Comparison of ENCODE assay signal across 11 cellular contexts in genomic region chr11:68331338-68331947, GRCh38. TPM values are rescaled to one million over a fixed set of nuclear protein-coding genes. Genes with fewer than 3 reads are reported as not detected.
DNase-seq lines count a peak whose midpoint lies in the region; ATAC-seq and TF ChIP-seq lines count a peak whose summit lies in the region.
"Had no signal": no experiment of that assay in that cellular context is flagged by ENCODE, and none has a peak within 500 bp of the region (broad histone marks: within the 10 kb centered on the region; RNA-seq: fewer than 3 reads in every experiment).

No MANE protein-coding gene starts in this region.

- H3K9me3 ChIP-seq in body of pancreas: no peaks in the 10 kb centered on the region
- no peaks in the 10 kb centered on the region for H3K9me3 ChIP-seq in mucosa of descending colon
- H3K9me3 ChIP-seq in tibial nerve: no peaks in the 10 kb centered on the region
- no peaks in the 10 kb centered on the region for H3K9me3 ChIP-seq in testis

- 42 to 50% methylated on average over 13 to 14 of the region's 14 CpGs for WGBS in body of pancreas, 2 donors
- 50 to 62% methylated on average over 13 to 14 of the region's 14 CpGs for WGBS in tibial nerve, 2 donors
- WGBS in testis, 2 donors: 43 to 62% methylated on average over 14 of the region's 14 CpGs

- H3K4me3 ChIP-seq in body of pancreas (no peak overlapping the region), mucosa of descending colon (no peak overlapping the region), tibial nerve (no peak overlapping the region), testis (no peak overlapping the region)
- H3K4me3 ChIP-seq: SK-N-MC had no signal

- TF ChIP-seq POLR2A in body of pancreas (IDR thresholded peaks at IDR 0.05) (peak in 1 of 3 donors; percentile 19), tibial nerve (IDR thresholded peaks at IDR 0.05) (no peak), testis (IDR thresholded peaks at IDR 0.05) (no peak)

- no peaks in the 10 kb centered on the region for H3K27me3 ChIP-seq in body of pancreas
- H3K27me3 ChIP-seq in tibial nerve: no peaks in the 10 kb centered on the region
- H3K27me3 ChIP-seq in testis: no peaks in the 10 kb centered on the region

- no peaks in the 10 kb centered on the region for H3K36me3 ChIP-seq in body of pancreas (replicated peaks in 1 of 2; ENCODE audit: insufficient read depth in 1 of 2, low read depth in 2 of 2)
- no peaks in the 10 kb centered on the region for H3K36me3 ChIP-seq in mucosa of descending colon (ENCODE audit: low read depth)
- H3K36me3 ChIP-seq in tibial nerve: no peaks in the 10 kb centered on the region
- H3K36me3 ChIP-seq in testis (ENCODE audit: low read depth, missing control alignments): no peaks in the 10 kb centered on the region

- H3K4me1 ChIP-seq in body of pancreas (peaks cover 50% of the 10 kb centered on the region), mucosa of descending colon (ENCODE audit: low read depth) (peaks cover 32% of the 10 kb centered on the region), tibial nerve (peaks cover 4 to 67% (median 47%) of the 10 kb centered on the region in 4 donors), testis (peaks cover 31% of the 10 kb centered on the region)

- TF ChIP-seq EP300 in tibial nerve (IDR thresholded peaks at IDR 0.05): no peak

- no peak for TF ChIP-seq CTCF in body of pancreas (IDR thresholded peaks at IDR 0.05)
- TF ChIP-seq CTCF in mucosa of descending colon (IDR thresholded peaks at IDR 0.05): no peak
- no peak for TF ChIP-seq CTCF in tibial nerve (IDR thresholded peaks at IDR 0.05)
- TF ChIP-seq CTCF in testis (IDR thresholded peaks at IDR 0.05): no peak

- intact Hi-C loops in body of pancreas (cut with DNase I): no loop called here
- intact Hi-C loops in mucosa of descending colon (cut with DNase I, micrococcal nuclease): no loop called here
- intact Hi-C loops in testis (cut with DNase I; ENCODE audit: low total_unique reads): no loop called here

- DNase-seq in activated T-cell treated with anti-CD3 and anti-CD28 coated beads, Interleukin-2, amount 50 U/mL, for 1 hour: peak; percentile 29
- DNase-seq in activated T-cell treated with anti-CD3 and anti-CD28 coated beads for 4 hours (no peak), body of pancreas (peak in 1 of 4 donors; percentile 32), mucosa of descending colon (peak in 2 of 3 donors; percentile 55 to 64), tibial nerve (ENCODE audit: low spot score in 2 of 2) (no peak), ureter (ENCODE audit: low spot score) (no peak), testis (no peak), A172 (ENCODE audit: low spot score) (no peak)
- DNase-seq: NCI-H1436; stimulated activated CD4-positive, alpha-beta T cell treated with anti-CD3 and anti-CD28 coated beads, Interleukin-2, amount 100 ng/mL, for 24 hours had no signal

- no peak for ATAC-seq in body of pancreas
- ATAC-seq in mucosa of descending colon: peak; percentile 72

- H3K27ac ChIP-seq in body of pancreas (peak overlapping the region in 3 of 4 donors; percentile 64 to 81 (median 72)), tibial nerve (peak overlapping the region in 3 of 4 donors; percentile 40 to 68 (median 47)), testis (no peak overlapping the region)
- H3K27ac ChIP-seq: SK-N-MC had no signal

RNA-seq across cellular contexts. Expression of gene LRP5, which starts 19.1 kb away (rescaled TPM):
- 10 to 100 TPM; 43.3 to 63.6 TPM for total RNA-seq in body of pancreas
- total RNA-seq in mucosa of descending colon: 100 to 1,000 TPM in 2 of 3 donors, 10 to 100 TPM in 1; 83.7 to 113 (median 103) TPM
- 10 to 100 TPM; 22.3 to 43.2 (median 33.8) TPM for total RNA-seq in tibial nerve
- total RNA-seq in ureter: 82.4 TPM
- 10 to 100 TPM; 20.6 to 21.3 TPM for total RNA-seq in testis
- 15.7 TPM for polyA plus RNA-seq in testis (ENCODE audit: insufficient read depth, low read depth, low replicate concordance)
- total RNA-seq in A172 (2014; rRNA removed; shearing (Covaris generic)): 13.2 and 13.7 TPM in 2 replicates

RNA-seq across cellular contexts. Expression of gene C11orf24, which starts 59.7 kb away (rescaled TPM):
- total RNA-seq in body of pancreas (10 to 100 TPM in 1 of 2 donors, 1 to 10 TPM in 1; 8.2 to 14.3 TPM), mucosa of descending colon (10 to 100 TPM; 51.8 to 83.2 (median 53.2) TPM), tibial nerve (10 to 100 TPM; 33.3 to 59.4 (median 41.2) TPM), ureter (37.1 TPM), testis (10 to 100 TPM; 65.7 to 87.7 TPM)
- 29.6 TPM for polyA plus RNA-seq in testis (ENCODE audit: insufficient read depth, low read depth, low replicate concordance)
- 52.4 and 55.5 TPM in 2 replicates for total RNA-seq in A172 (2014; rRNA removed; shearing (Covaris generic))

Comparison
In these comparisons a context has a peak if more than half of its experiments do, and no peak if none do; other contexts are left out.
1. DNase-seq: peak in activated T-cell treated with anti-CD3 and anti-CD28 coated beads, Interleukin-2, amount 50 U/mL, for 1 hour (single experiment) and mucosa of descending colon (2 of 3); none in activated T-cell treated with anti-CD3 and anti-CD28 coated beads for 4 hours (single experiment), tibial nerve (0 of 2), ureter (single experiment), testis (single experiment) and A172 (single experiment).
2. H3K27ac ChIP-seq: peak in body of pancreas (3 of 4) and tibial nerve (3 of 4); none in testis (0 of 2).